In the genomic region with DNA sequence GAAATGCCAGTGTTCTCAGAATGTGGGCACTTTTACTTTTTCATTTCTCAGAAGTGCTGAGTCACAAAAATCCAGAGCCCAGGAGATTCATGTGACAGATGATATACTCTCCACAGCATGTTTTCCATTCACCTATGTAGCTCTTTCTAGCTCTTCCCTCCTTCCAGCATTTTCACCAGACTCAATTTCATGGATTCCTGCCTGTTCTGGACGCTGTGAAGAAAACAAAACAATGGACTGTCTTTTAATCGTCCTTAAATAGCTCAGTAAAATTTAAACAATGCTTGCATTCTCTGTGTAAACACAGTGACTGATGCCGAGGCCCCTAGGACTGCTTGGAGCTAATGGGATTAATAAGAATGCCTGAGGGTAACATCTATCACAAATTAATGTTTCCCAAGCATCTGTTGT, we compare ENCODE assay signal across 17 cellular contexts. TPM values are rescaled to one million over a fixed set of nuclear protein-coding genes. Genes with fewer than 3 reads are reported as not detected.
DNase-seq lines count a peak whose midpoint lies in the region; ATAC-seq and TF ChIP-seq lines count a peak whose summit lies in the region.
"Had no signal": no experiment of that assay in that cellular context is flagged by ENCODE, and none has a peak within 500 bp of the region (broad histone marks: within the 10 kb centered on the region; RNA-seq: fewer than 3 reads in every experiment).

No MANE protein-coding gene starts in this region.

- no peak overlapping the region for H2BK15ac ChIP-seq in IMR-90 (ENCODE audit: low read depth, low read length)

- H2BK120ac ChIP-seq in IMR-90 (ENCODE audit: low read depth, low read length): no peak overlapping the region

- no CpG with 5 or more reads among the region's 3 CpGs for WGBS in IMR-90 (ENCODE audit: extremely low coverage in 2 of 2, insufficient read length in 1 of 2), 2 experiments
- WGBS in mammary epithelial cell (ENCODE audit: low coverage, missing lambda C conversion rate): 37% methylated on average over 3 of the region's 3 CpGs

- BruUV-seq in A673 (replicated peaks; lab: Mats Ljungman, UMichigan): no TSS peak
- BruUV-seq in IMR-90 (replicated peaks; lab: Mats Ljungman, UMichigan): no TSS peak
- BruUV-seq in mammary epithelial cell (replicated peaks; lab: Mats Ljungman, UMichigan): no TSS peak

- DNase-seq in A673 (ENCODE audit: low spot score) (peak; percentile 4), IMR-90 (no peak), astrocyte of the hippocampus (ENCODE audit: low read depth, low spot score) (peak; percentile 7), medulla oblongata (ENCODE audit: extremely low spot score) (peak; percentile 84), GM19238 (ENCODE audit: insufficient read length, low spot score) (no peak), mammary epithelial cell (no peak), MG63 (no peak)
- DNase-seq in effector memory CD8-positive, alpha-beta T cell: no peak
- DNase-seq: activated CD4-positive, alpha-beta T cell treated with anti-CD3 and anti-CD28 coated beads, Interleukin-2, amount 50 U/mL, for 1 hour; colonic mucosa; NCI-H2029; NCI-H446; spleen; stimulated activated CD8-positive, alpha-beta memory T cell treated with anti-CD3 and anti-CD28 coated beads, Interleukin-4, amount 100 ng/mL, for 48 hours had no signal

- TF ChIP-seq RAD21 in IMR-90 (IDR thresholded peaks at IDR 0.05; ENCODE audit: low read length): no peak

- H2AK5ac ChIP-seq in IMR-90 (ENCODE audit: low read depth, low read length): no peak overlapping the region

- no peaks in the 10 kb centered on the region for H4K20me1 ChIP-seq in IMR-90 (ENCODE audit: insufficient read depth, low read length)
- no peaks in the 10 kb centered on the region for H4K20me1 ChIP-seq in mammary epithelial cell (ENCODE audit: insufficient read depth, low read length)

- no peak overlapping the region for H3K18ac ChIP-seq in IMR-90 (ENCODE audit: low read depth, low read length)

- in situ Hi-C loops in IMR-90 (cut with MboI; ENCODE audit: low sequenced_read_pairs): no loop called here
- in situ Hi-C loops in mammary epithelial cell (cut with MboI; ENCODE audit: low sequenced_read_pairs in 2 of 2): no loop called here

- no peaks in the 10 kb centered on the region for H3K27me3 ChIP-seq in A673 (replicated peaks; ENCODE audit: insufficient read depth, low read depth, low read length, poor library complexity)
- no peaks in the 10 kb centered on the region for H3K27me3 ChIP-seq in IMR-90 (ENCODE audit: control insufficient read depth, insufficient read depth, low read length)
- H3K27me3 ChIP-seq in mammary epithelial cell (ENCODE audit: insufficient read depth, low read length): no peaks in the 10 kb centered on the region
- no peaks in the 10 kb centered on the region for H3K27me3 ChIP-seq in MG63
- H3K27me3 ChIP-seq: colonic mucosa, spleen, suprapubic skin had no signal

- H4K5ac ChIP-seq in IMR-90 (ENCODE audit: low read depth, low read length): no peak overlapping the region

- H3K79me2 ChIP-seq in mammary epithelial cell (ENCODE audit: insufficient read depth, low read length): no peaks in the 10 kb centered on the region

- no peaks in the 10 kb centered on the region for H3K79me1 ChIP-seq in IMR-90 (ENCODE audit: low read depth in 1 of 2, low read length in 2 of 2)

- no peaks in the 10 kb centered on the region for H3K9me3 Mint-ChIP-seq in effector memory CD8-positive, alpha-beta T cell

- H3K36me3 ChIP-seq in A673 (ENCODE audit: insufficient read depth, low read length, poor library complexity, severe bottlenecking) (peaks cover 4% of the 10 kb centered on the region), IMR-90 (ENCODE audit: control insufficient read depth, insufficient read depth, low read length) (no peaks in the 10 kb centered on the region), mammary epithelial cell (ENCODE audit: insufficient read depth, low read length) (no peaks in the 10 kb centered on the region), MG63 (no peaks in the 10 kb centered on the region)
- H3K36me3 ChIP-seq: colonic mucosa had no signal

- peaks cover 4% of the 10 kb centered on the region for H3K36me3 Mint-ChIP-seq in effector memory CD8-positive, alpha-beta T cell (ENCODE audit: insufficient read depth)

- no peaks in the 10 kb centered on the region for H3K9me3 ChIP-seq in A673 (ENCODE audit: low read depth, low read length, poor library complexity, severe bottlenecking)
- H3K9me3 ChIP-seq in IMR-90 (ENCODE audit: control insufficient read depth, insufficient read depth, low read length): no peaks in the 10 kb centered on the region
- no peaks in the 10 kb centered on the region for H3K9me3 ChIP-seq in mammary epithelial cell (replicated peaks; ENCODE audit: insufficient read depth, low read length)
- H3K9me3 ChIP-seq in MG63: no peaks in the 10 kb centered on the region
- H3K9me3 ChIP-seq: colonic mucosa, spleen, suprapubic skin had no signal

- H3K27me3 Mint-ChIP-seq in effector memory CD8-positive, alpha-beta T cell: no peaks in the 10 kb centered on the region

- dilution Hi-C loops in IMR-90 (cut with HindIII; ENCODE audit: low sequenced_read_pairs, unreplicated experiment) (no loop called here), mammary epithelial cell (cut with HindIII; ENCODE audit: low sequenced_read_pairs) (no loop called here)

- peak overlapping the region; percentile 38 for H3K27ac ChIP-seq in A673 (ENCODE audit: low read depth, low read length, poor library complexity, severe bottlenecking)
- H3K27ac ChIP-seq in IMR-90 (ENCODE audit: insufficient read depth, low read length): no peak overlapping the region
- H3K27ac ChIP-seq in mammary epithelial cell (ENCODE audit: insufficient read depth, low read depth, low read length): no peak overlapping the region
- H3K27ac ChIP-seq: colonic mucosa, spleen, suprapubic skin had no signal

- TF ChIP-seq POLR2A in IMR-90 (IDR thresholded peaks at IDR 0.05; ENCODE audit: low read depth, low read length): no peak

- no peak overlapping the region for H2BK20ac ChIP-seq in IMR-90 (ENCODE audit: low read depth, low read length)

- intact Hi-C loops in A673 (cut with micrococcal nuclease; ENCODE audit: unreplicated experiment): no loop called here
- intact Hi-C loops in IMR-90 (cut with micrococcal nuclease): no loop called here
- intact Hi-C loops in mammary epithelial cell (cut with micrococcal nuclease): no loop called here

- H2AK9ac ChIP-seq in IMR-90 (replicated peaks; ENCODE audit: low read depth, low read length, poor library complexity): no peak overlapping the region

- TF ChIP-seq CTCF in A673 (conservative IDR thresholded peaks at IDR 0.05; ENCODE audit: low read depth, low read length) (no peak), IMR-90 (conservative IDR thresholded peaks at IDR 0.05; ENCODE audit: low read depth, low read length) (no peak), mammary epithelial cell (conservative IDR thresholded peaks at IDR 0.05 in 1 of 2, IDR thresholded peaks at IDR 0.05 in 1 of 2; ENCODE audit: extremely low read depth in 1 of 2, insufficient read depth in 1 of 2, low read depth in 1 of 2, low read length in 2 of 2) (no peak)

- no peak overlapping the region for H3K56ac ChIP-seq in IMR-90 (ENCODE audit: extremely low read depth, insufficient read depth, low read length)

- H3K4me3 ChIP-seq in A673 (ENCODE audit: low read depth, low read length, poor library complexity, severe bottlenecking) (no peak overlapping the region), IMR-90 (ENCODE audit: insufficient read depth, low read depth, low read length) (no peak overlapping the region), mammary epithelial cell (replicated peaks in 1 of 3; ENCODE audit: insufficient read depth in 1 of 3, low read depth in 2 of 3, low read length in 3 of 3) (no peak overlapping the region), MG63 (no peak overlapping the region)
- H3K4me3 ChIP-seq: colonic mucosa, spleen, suprapubic skin had no signal

- H3K4me1 ChIP-seq in A673 (ENCODE audit: insufficient read depth, low read length, poor library complexity, severe bottlenecking) (no peaks in the 10 kb centered on the region), IMR-90 (ENCODE audit: control insufficient read depth, insufficient read depth, low read length) (no peaks in the 10 kb centered on the region), mammary epithelial cell (ENCODE audit: insufficient read depth, low read length) (no peaks in the 10 kb centered on the region)
- H3K4me1 ChIP-seq: colonic mucosa, spleen, suprapubic skin had no signal

- CTCF ChIA-PET in A673 (lab: Charles Lee) (no interaction called here), IMR-90 (lab: Yijun Ruan, JAX) (no interaction called here), mammary epithelial cell (lab: Charles Lee; ENCODE audit: low non-redundant PET) (no interaction called here)

- H3K9ac ChIP-seq in IMR-90 (ENCODE audit: low read depth, low read length): no peak overlapping the region
- H3K9ac ChIP-seq in mammary epithelial cell (ENCODE audit: insufficient read depth, low read length): no peak overlapping the region

- no peak overlapping the region for H3K27ac Mint-ChIP-seq in effector memory CD8-positive, alpha-beta T cell

- no peak overlapping the region for H3K4me3 Mint-ChIP-seq in effector memory CD8-positive, alpha-beta T cell

- H2BK5ac ChIP-seq in IMR-90 (ENCODE audit: low read depth, low read length, poor library complexity, severe bottlenecking): no peak overlapping the region

- H4K91ac ChIP-seq in IMR-90 (ENCODE audit: insufficient read depth, low read depth, low read length): no peak overlapping the region

- no peak overlapping the region for H3K23ac ChIP-seq in IMR-90 (ENCODE audit: low read depth, low read length)

- no peaks in the 10 kb centered on the region for H3K9me1 ChIP-seq in IMR-90 (ENCODE audit: insufficient read depth, low read length)

- H2AFZ ChIP-seq in IMR-90 (replicated peaks; ENCODE audit: low read length, poor library complexity) (no peak overlapping the region), mammary epithelial cell (ENCODE audit: low read depth, low read length) (no peak overlapping the region)

- H3K4me2 ChIP-seq in IMR-90 (ENCODE audit: low read depth, low read length) (no peak overlapping the region), mammary epithelial cell (ENCODE audit: insufficient read depth, low read depth, low read length) (no peak overlapping the region)

- H3K14ac ChIP-seq in IMR-90 (replicated peaks; ENCODE audit: low read depth, low read length): no peak overlapping the region

- POLR2A ChIA-PET in A673 (lab: Charles Lee; ENCODE audit: low non-redundant PET): no interaction called here
- POLR2A ChIA-PET in IMR-90 (lab: Charles Lee; ENCODE audit: unreplicated experiment): no interaction called here

- no peak overlapping the region for H3K4ac ChIP-seq in IMR-90 (ENCODE audit: low read depth, low read length)

- ATAC-seq in IMR-90 (ENCODE audit: low read depth): no peak
- no peak for ATAC-seq in effector memory CD8-positive, alpha-beta T cell (replicated peaks)

- no peaks in the 10 kb centered on the region for H3K4me1 Mint-ChIP-seq in effector memory CD8-positive, alpha-beta T cell (ENCODE audit: low read depth in 2 of 2)

- no peak overlapping the region for H4K8ac ChIP-seq in IMR-90 (ENCODE audit: low read depth in 2 of 2, low read length in 2 of 2)

RNA-seq across cellular contexts. Expression of a gene that starts 25.5 kb away (rescaled TPM):
- total RNA-seq in A673 (2021): 6.7 and 7.8 TPM in 2 replicates
- total RNA-seq in IMR-90 (2012; rRNA removed): 1.4 and 2.5 TPM in 2 replicates
- polyA plus RNA-seq in IMR-90 (2012; rRNA removed): 0.52 and 0.74 TPM in 2 replicates
- 0.13 and 0.49 TPM in 2 replicates for polyA plus RNA-seq in IMR-90 (2012; cell fraction: cytosol; rRNA removed)
- 0.18 and 1.5 TPM in 2 replicates for polyA plus RNA-seq in IMR-90 (2012; cell fraction: nucleus; rRNA removed; ENCODE audit: low replicate concordance)
- total RNA-seq in mammary epithelial cell: 1 to 10 TPM; 2.1 to 5.8 TPM
- polyA plus RNA-seq in mammary epithelial cell: 1.0 TPM
- polyA minus RNA-seq in mammary epithelial cell: 2.1 TPM
- total RNA-seq in MG63 (2014; rRNA removed; shearing (Covaris generic); ENCODE audit: low replicate concordance): 0.79 and 3.9 TPM in 2 replicates

RNA-seq across cellular contexts. Expression of a gene that starts 38.9 kb away (rescaled TPM):
- total RNA-seq in A673 (2021): 23.3 and 29.1 TPM in 2 replicates
- 15.2 and 21.1 TPM in 2 replicates for total RNA-seq in IMR-90 (2012; rRNA removed)
- polyA plus RNA-seq in IMR-90 (2012; rRNA removed): 8.9 and 9.9 TPM in 2 replicates
- polyA plus RNA-seq in IMR-90 (2012; cell fraction: cytosol; rRNA removed): 4.4 and 6.9 TPM in 2 replicates
- 0.82 and 3.6 TPM in 2 replicates for polyA plus RNA-seq in IMR-90 (2012; cell fraction: nucleus; rRNA removed; ENCODE audit: low replicate concordance)
- 10 to 100 TPM; 21.8 to 33.8 TPM for total RNA-seq in mammary epithelial cell
- 25.1 TPM for polyA plus RNA-seq in mammary epithelial cell
- 0.47 TPM for polyA minus RNA-seq in mammary epithelial cell
- total RNA-seq in MG63 (2014; rRNA removed; shearing (Covaris generic); ENCODE audit: low replicate concordance): 24.5 and 28.3 TPM in 2 replicates

RNA-seq across cellular contexts. Expression of a gene that starts 50.2 kb away (rescaled TPM):
- total RNA-seq in A673 (2021) (not detected in 2 replicates), IMR-90 (2012; rRNA removed) (not detected in 2 replicates), mammary epithelial cell (not detected)
- polyA plus RNA-seq in IMR-90 (2012; rRNA removed) (not detected in 2 replicates), mammary epithelial cell (not detected)
- not detected in 2 replicates for polyA plus RNA-seq in IMR-90 (2012; cell fraction: cytosol; rRNA removed)
- polyA plus RNA-seq in IMR-90 (2012; cell fraction: nucleus; rRNA removed; ENCODE audit: low replicate concordance): not detected in 2 replicates
- not detected for polyA minus RNA-seq in mammary epithelial cell
- not detected in 2 replicates for total RNA-seq in MG63 (2014; rRNA removed; shearing (Covaris generic); ENCODE audit: low replicate concordance)
- total RNA-seq: astrocyte, colonic mucosa, renal cortical epithelial cell, suprapubic skin had no signal
- polyA plus RNA-seq: spleen had no signal

RNA-seq across cellular contexts. Expression of a gene that starts 51.6 kb away (rescaled TPM):
- 91.8 and 93.7 TPM in 2 replicates for total RNA-seq in A673 (2021)
- 42.8 and 53.0 TPM in 2 replicates for total RNA-seq in IMR-90 (2012; rRNA removed)
- polyA plus RNA-seq in IMR-90 (2012; rRNA removed): 30.4 and 33.7 TPM in 2 replicates
- 9.8 and 10.9 TPM in 2 replicates for polyA plus RNA-seq in IMR-90 (2012; cell fraction: cytosol; rRNA removed)
- 5.9 and 24.1 TPM in 2 replicates for polyA plus RNA-seq in IMR-90 (2012; cell fraction: nucleus; rRNA removed; ENCODE audit: low replicate concordance)
- 10 to 100 TPM; 56.5 to 60.7 TPM for total RNA-seq in mammary epithelial cell
- polyA plus RNA-seq in mammary epithelial cell: 36.4 TPM
- polyA minus RNA-seq in mammary epithelial cell: 97.2 TPM
- total RNA-seq in MG63 (2014; rRNA removed; shearing (Covaris generic); ENCODE audit: low replicate concordance): 30.9 and 36.4 TPM in 2 replicates

Comparison
In these comparisons a context has a peak if more than half of its experiments do, and no peak if none do; other contexts are left out.
1. DNase-seq: peak in A673 (single experiment), astrocyte of the hippocampus (single experiment) and medulla oblongata (single experiment); none in IMR-90 (single experiment), GM19238 (single experiment), mammary epithelial cell (single experiment), effector memory CD8-positive, alpha-beta T cell (0 of 3) and MG63 (single experiment).